ENCODE assay signal across 1 cellular context in genomic region chr4:147683717-147684700, GRCh38.
TF ChIP-seq lines count a peak whose summit lies in the region.

PRMT9 (minus strand) TSS chr4:147684163; CDS start chr4:147683987, 176 bp downstream.

TF ChIP-seq in H1, 55 proteins besides CTCF, POLR2A, EP300 and RAD21 (continued from another document):
- 0 out of 2 replicates have a peak, but pooled peaks have one; percentile 24 for TF ChIP-seq TCF12 (IDR thresholded peaks at IDR 0.05; ENCODE audit: low read depth, low read length)
- no peak for TF ChIP-seq RFX5 (IDR thresholded peaks at IDR 0.05; ENCODE audit: borderline replicate concordance, low read depth, low read length)
- TF ChIP-seq CHD2 (IDR thresholded peaks at IDR 0.05; ENCODE audit: low read length), result peak; percentile 16; the same call in 1 of the 2 replicates
- TF ChIP-seq ASH2L (IDR thresholded peaks at IDR 0.05; ENCODE audit: low read length), result peak; percentile 99
- TF ChIP-seq TAF1 (IDR thresholded peaks at IDR 0.05; ENCODE audit: low read depth, low read length), result peak; percentile 86
- no peak for TF ChIP-seq CBX8 (IDR thresholded peaks at IDR 0.05; ENCODE audit: borderline replicate concordance, low read depth, low read length)
- peak in 1 of 2 experiments; percentile 59; a peak in 1 of 4 replicates for TF ChIP-seq SIN3A (conservative IDR thresholded peaks at IDR 0.05 in 1 of 2, IDR thresholded peaks at IDR 0.05 in 1 of 2; ENCODE audit: low read depth in 1 of 2, low read length in 2 of 2)
- no peak for TF ChIP-seq CEBPB (IDR thresholded peaks at IDR 0.05; ENCODE audit: low read depth, low read length)
- no peak for TF ChIP-seq CTBP2 (IDR thresholded peaks at IDR 0.05; ENCODE audit: borderline replicate concordance, insufficient read depth, insufficient read length, low read length)
- TF ChIP-seq ZNF274 (IDR thresholded peaks at IDR 0.05; ENCODE audit: borderline replicate concordance, extremely low read depth, low read length), result no peak
- TF ChIP-seq POLR2AphosphoS5 (IDR thresholded peaks at IDR 0.05; ENCODE audit: low read depth, low read length), result peak; percentile 88
- TF ChIP-seq PHF8 (conservative IDR thresholded peaks at IDR 0.05; ENCODE audit: low read depth, low read length), result peak; percentile 80
- no peak for TF ChIP-seq RNF2 (IDR thresholded peaks at IDR 0.05; ENCODE audit: borderline replicate concordance, low read depth, low read length, missing control alignments, poor library complexity, severe bottlenecking)
- TF ChIP-seq SP2 (IDR thresholded peaks at IDR 0.05; ENCODE audit: low read length), result no peak
- TF ChIP-seq, protein P1, sequence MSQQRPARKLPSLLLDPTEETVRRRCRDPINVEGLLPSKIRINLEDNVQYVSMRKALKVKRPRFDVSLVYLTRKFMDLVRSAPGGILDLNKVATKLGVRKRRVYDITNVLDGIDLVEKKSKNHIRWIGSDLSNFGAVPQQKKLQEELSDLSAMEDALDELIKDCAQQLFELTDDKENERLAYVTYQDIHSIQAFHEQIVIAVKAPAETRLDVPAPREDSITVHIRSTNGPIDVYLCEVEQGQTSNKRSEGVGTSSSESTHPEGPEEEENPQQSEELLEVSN (IDR thresholded peaks at IDR 0.05), result peak; percentile 39; the same call in 1 of the 2 replicates
- TF ChIP-seq SUZ12 (IDR thresholded peaks at IDR 0.05; ENCODE audit: low read length), result no peak
- TF ChIP-seq GTF2F1 (IDR thresholded peaks at IDR 0.05; ENCODE audit: borderline replicate concordance, low read depth, low read length), result no peak
- no peak for TF ChIP-seq HDAC6 (IDR thresholded peaks at IDR 0.05; ENCODE audit: low read depth, low read length)
- TF ChIP-seq BCL11A (IDR thresholded peaks at IDR 0.05; ENCODE audit: low read depth in 2 of 2, low read length in 2 of 2), result no peak
- TF ChIP-seq SRF (IDR thresholded peaks at IDR 0.05; ENCODE audit: low read depth, low read length), result peak; percentile 50
- peak; percentile 99 for TF ChIP-seq CREB1 (IDR thresholded peaks at IDR 0.05)
- TF ChIP-seq TBP (IDR thresholded peaks at IDR 0.05; ENCODE audit: low read depth, low read length), result peak; percentile 65
- TF ChIP-seq MAX (IDR thresholded peaks at IDR 0.05), result peak; percentile 42
- no peak for TF ChIP-seq ATF2 (IDR thresholded peaks at IDR 0.05; ENCODE audit: low read length)
- TF ChIP-seq SAP30 (IDR thresholded peaks at IDR 0.05; ENCODE audit: insufficient read depth, insufficient replicate concordance, low read length), result peak; percentile 12
- no peak for TF ChIP-seq EZH2 (IDR thresholded peaks at IDR 0.05; ENCODE audit: low read depth, low read length, severe bottlenecking)
- TF ChIP-seq KDM4A (IDR thresholded peaks at IDR 0.05; ENCODE audit: low read depth, low read length, severe bottlenecking), result peak; percentile 84
- TF ChIP-seq TAF7 (optimal IDR thresholded peaks at IDR 0.05; ENCODE audit: borderline replicate concordance, low read depth, low read length), result peak; percentile 9
- TF ChIP-seq, protein P2, sequence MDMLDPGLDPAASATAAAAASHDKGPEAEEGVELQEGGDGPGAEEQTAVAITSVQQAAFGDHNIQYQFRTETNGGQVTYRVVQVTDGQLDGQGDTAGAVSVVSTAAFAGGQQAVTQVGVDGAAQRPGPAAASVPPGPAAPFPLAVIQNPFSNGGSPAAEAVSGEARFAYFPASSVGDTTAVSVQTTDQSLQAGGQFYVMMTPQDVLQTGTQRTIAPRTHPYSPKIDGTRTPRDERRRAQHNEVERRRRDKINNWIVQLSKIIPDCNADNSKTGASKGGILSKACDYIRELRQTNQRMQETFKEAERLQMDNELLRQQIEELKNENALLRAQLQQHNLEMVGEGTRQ (IDR thresholded peaks at IDR 0.05; ENCODE audit: low read length), result no peak
- peak; percentile 87; the same call in 1 of the 2 replicates for TF ChIP-seq RBBP5 (IDR thresholded peaks at IDR 0.05; ENCODE audit: borderline replicate concordance, low read depth, low read length)
- peak; percentile 63; the same call in 1 of the 2 replicates for TF ChIP-seq ATF3 (IDR thresholded peaks at IDR 0.05; ENCODE audit: insufficient read depth, low read depth, low read length)
- TF ChIP-seq SP1 (IDR thresholded peaks at IDR 0.05; ENCODE audit: low read depth, low read length), result peak; percentile 65; the same call in 1 of the 2 replicates
- no peak for TF ChIP-seq BRCA1 (IDR thresholded peaks at IDR 0.05; ENCODE audit: low read depth, low read length)
- peak in 1 of 2 experiments; percentile 69; a peak in 2 of 4 replicates for TF ChIP-seq HDAC2 (IDR thresholded peaks at IDR 0.05; ENCODE audit: borderline replicate concordance in 1 of 2, low read depth in 2 of 2, low read length in 2 of 2)
TF ChIP-seq in H1: peak in this region for 21.
